Comparison of ENCODE assay signal across 18 cellular contexts in the genomic region with DNA sequence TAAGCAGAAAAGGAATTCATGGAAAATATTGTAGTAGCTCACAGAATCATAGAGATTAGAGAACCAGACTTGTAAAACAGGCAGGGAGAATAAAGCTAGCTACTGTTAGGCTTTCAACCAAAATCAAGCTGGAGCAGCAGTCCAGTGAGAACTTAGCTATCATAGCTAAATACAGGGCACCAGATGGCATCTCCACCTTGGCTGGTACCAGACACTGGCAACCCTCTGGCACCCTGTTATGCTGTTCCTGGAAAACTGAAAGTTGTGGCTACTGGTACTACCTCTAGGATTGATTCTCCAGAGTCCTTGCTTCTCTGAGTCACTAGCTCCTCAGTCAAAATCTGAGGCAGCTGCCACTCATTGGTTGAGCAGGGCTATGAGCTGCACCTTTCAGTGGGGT.
"Had no signal": no experiment of that assay in that cellular context is flagged by ENCODE, and none has a peak within 500 bp of the region (broad histone marks: within the 10 kb centered on the region; RNA-seq: fewer than 3 reads in every experiment).

No MANE protein-coding gene starts in this region.

- ATAC-seq: activated CD4-positive, CD25-positive, alpha-beta regulatory T cell treated with anti-CD3 and anti-CD28 coated beads, Interleukin-2, amount 50 U/mL, for 24 hours; activated CD8-positive, alpha-beta T cell treated with anti-CD3 and anti-CD28 coated beads, Interleukin-2, amount 10 ng/mL, durations not matched to agents 7 days and 5 days; SK-N-SH treated with all-trans-retinoic acid at 6 μM for 48 hours had no signal

- DNase-seq: activated CD4-positive, alpha-beta T cell treated with anti-CD3 and anti-CD28 coated beads for 4 hours; activated CD8-positive, alpha-beta T cell treated with anti-CD3 and anti-CD28 coated beads, Interleukin-2, amount 10 ng/mL, durations not matched to agents 7 days and 5 days; activated effector memory CD4-positive, alpha-beta T cell treated with anti-CD3 and anti-CD28 coated beads, Interleukin-2, amount 50 U/mL, for 16 hours; activated naive CD4-positive, alpha-beta T cell treated with Interleukin-2 at 50 U/mL for 16 hours; activated naive CD8-positive, alpha-beta T cell treated with anti-CD3 and anti-CD28 coated beads for 36 hours; activated T-cell treated with anti-CD3 and anti-CD28 coated beads, Interleukin-2, amount 50 U/mL, for 24 hours; brain microvascular endothelial cell; MG63; MV-4-11; NCI-H1092 treated with DMSO at 0.1 percent for 48 hours; NCI-H1417 treated with DMSO at 0.1 percent for 48 hours; NCI-H187 treated with DMSO at 0.1 percent for 48 hours; NCI-H2081 treated with DMSO at 0.1 percent for 48 hours; NCI-H226; NCI-H526; SHP77 had no signal
